17 cellular contexts compared by ENCODE assay signal in genomic region chr11:19933801-19934488, GRCh38.
DNase-seq lines count a peak whose midpoint lies in the region; ATAC-seq, FAIRE-seq and TF ChIP-seq lines count a peak whose summit lies in the region.
"Had no signal": no experiment of that assay in that cellular context is flagged by ENCODE, and none has a peak within 500 bp of the region (broad histone marks: within the 10 kb centered on the region; RNA-seq: fewer than 3 reads in every experiment).

No MANE protein-coding gene starts in this region.

- H3K4me3 Mint-ChIP-seq in HFFc6, result peak overlapping the region; percentile 11; the same call in 1 of the 2 replicates

- peaks cover 46% of the 10 kb centered on the region for H3K4me1 ChIP-seq in ACC112 (ENCODE audit: control insufficient read depth, insufficient read depth, low read length, unreplicated experiment)
- H3K4me1 ChIP-seq in endothelial cell of umbilical vein (ENCODE audit: control insufficient read depth, extremely low read depth, insufficient read depth, low read length), result peaks cover 17% of the 10 kb centered on the region
- H3K4me1 ChIP-seq in trophoblast cell (ENCODE audit: control insufficient read depth in 1 of 2, insufficient read depth in 2 of 2, low read length in 2 of 2), result peaks cover 21 to 27% of the 10 kb centered on the region in 2 experiments
- peaks cover 20% of the 10 kb centered on the region for H3K4me1 ChIP-seq in left ventricle myocardium inferior

- H3K9me1 ChIP-seq in endothelial cell of umbilical vein (replicated peaks; ENCODE audit: control insufficient read depth, extremely low read depth, insufficient read depth, low read length), result no peaks in the 10 kb centered on the region

- no peak for TF ChIP-seq CTCF in HFFc6 (IDR thresholded peaks at IDR 0.05)
- no peak for TF ChIP-seq CTCF in endothelial cell of umbilical vein (IDR thresholded peaks at IDR 0.05; ENCODE audit: extremely low read depth in 1 of 2, insufficient read depth in 1 of 2, low read depth in 1 of 2, low read length in 2 of 2)
- TF ChIP-seq CTCF in left ventricle myocardium inferior (IDR thresholded peaks at IDR 0.05; ENCODE audit: borderline replicate concordance), result no peak

- no peak for ATAC-seq in HG03139 (IDR thresholded peaks at IDR 0.05; ENCODE audit: unreplicated experiment)

- peaks cover 80% of the 10 kb centered on the region for H3K4me1 Mint-ChIP-seq in HFFc6 (ENCODE audit: low read depth)

- no peak for DNase-seq in HFFc6
- no peak for DNase-seq in endothelial cell of umbilical vein (ENCODE audit: low read depth, low spot score)
- no peak for DNase-seq in trophoblast cell
- DNase-seq in activated CD8-positive, alpha-beta memory T cell treated with anti-CD3 and anti-CD28 coated beads for 24 hours, result no peak
- no peak for DNase-seq in NCI-H1436 (lab: John Stamatoyannopoulos, UW)
- no peak for DNase-seq in left ventricle myocardium inferior
- DNase-seq: H7, NCI-H187 treated with DMSO at 0.1 percent for 48 hours, NCI-H2171, NCI-H446 treated with DMSO at 0.1 percent for 48 hours, NCI-H748 treated with DMSO at 0.1 percent for 48 hours, RPMI8226 had no signal

- H3K27me3 ChIP-seq in ACC112 (ENCODE audit: insufficient read depth, low read length) (no peaks in the 10 kb centered on the region), endothelial cell of umbilical vein (ENCODE audit: control insufficient read depth in 2 of 2, insufficient read depth in 2 of 2, low read length in 2 of 2) (no peaks in the 10 kb centered on the region), trophoblast cell (ENCODE audit: insufficient read depth, low read length) (no peaks in the 10 kb centered on the region), left ventricle myocardium inferior (ENCODE audit: low read depth) (no peaks in the 10 kb centered on the region)

- no peak overlapping the region for H3K23ac ChIP-seq in trophoblast cell (ENCODE audit: low read length)

- no peak overlapping the region for H4K8ac ChIP-seq in trophoblast cell (ENCODE audit: low read depth, low read length)

- H3K9ac ChIP-seq in endothelial cell of umbilical vein (replicated peaks; ENCODE audit: extremely low read depth, insufficient read depth, low read length), result no peak overlapping the region
- no peak overlapping the region for H3K9ac ChIP-seq in trophoblast cell (ENCODE audit: low read length)

- H3K27ac ChIP-seq in ACC112 (ENCODE audit: low read depth, low read length), result peak overlapping the region; percentile 89
- H3K27ac ChIP-seq in endothelial cell of umbilical vein (ENCODE audit: insufficient read depth, low read depth, low read length), result no peak overlapping the region
- no peak overlapping the region for H3K27ac ChIP-seq in trophoblast cell (ENCODE audit: low read depth, low read length)
- no peak overlapping the region for H3K27ac ChIP-seq in left ventricle myocardium inferior (replicated peaks)
- H3K27ac ChIP-seq: C4-2B, HL-60 had no signal

- H2BK12ac ChIP-seq in trophoblast cell (ENCODE audit: low read length), result peak overlapping the region; percentile 87

- BruUV-seq in endothelial cell of umbilical vein (replicated peaks; lab: Mats Ljungman, UMichigan), result TSS peak; percentile 71

- H2AFZ ChIP-seq in ACC112 (ENCODE audit: low read length, unreplicated experiment) (no peak overlapping the region), endothelial cell of umbilical vein (ENCODE audit: low read depth, low read length) (no peak overlapping the region), trophoblast cell (ENCODE audit: insufficient read depth, low read length, poor library complexity) (no peak overlapping the region)

- POLR2A ChIA-PET in endothelial cell of umbilical vein (lab: Charles Lee), result no interaction called here

- H3K4me2 ChIP-seq in endothelial cell of umbilical vein (ENCODE audit: insufficient read depth, low read length) (no peak overlapping the region), trophoblast cell (ENCODE audit: low read length) (no peak overlapping the region)

- H2BK5ac ChIP-seq in trophoblast cell (ENCODE audit: low read depth, low read length, poor library complexity), result no peak overlapping the region

- H3K14ac ChIP-seq in trophoblast cell (ENCODE audit: low read length), result peak overlapping the region; percentile 19

- H3K4ac ChIP-seq in trophoblast cell (ENCODE audit: low read depth, low read length), result peak overlapping the region; percentile 8

- peaks cover 27% of the 10 kb centered on the region for H3K79me1 ChIP-seq in trophoblast cell (ENCODE audit: low read length)

- H4K12ac ChIP-seq in trophoblast cell (ENCODE audit: low read depth, low read length), result no peak overlapping the region

- peak overlapping the region; percentile 78 for H2AK5ac ChIP-seq in trophoblast cell (ENCODE audit: low read length)

- peak overlapping the region; percentile 95 for H3K27ac Mint-ChIP-seq in HFFc6

- H3K9me3 Mint-ChIP-seq in HFFc6, result no peaks in the 10 kb centered on the region

- peaks cover 11% of the 10 kb centered on the region; the same call in 1 of the 2 replicates for H3K36me3 Mint-ChIP-seq in HFFc6 (ENCODE audit: low read depth)

- WGBS in trophoblast cell (ENCODE audit: extremely low coverage, insufficient coverage, insufficient read length), result no CpG with 5 or more reads among the region's 12 CpGs

- CTCF ChIA-PET in endothelial cell of umbilical vein (lab: Charles Lee), result interaction anchor here (0.7 to 3.0 kb wide), 6 partner anchors 8 to 421 kb away, joined by 3 to 17 read pairs (median 8); no protein-coding TSS in a partner anchor

- TF ChIP-seq POLR2A in endothelial cell of umbilical vein (IDR thresholded peaks at IDR 0.05; ENCODE audit: low read depth, low read length), result no peak

- H3K18ac ChIP-seq in trophoblast cell (ENCODE audit: low read length), result no peak overlapping the region

- no peak overlapping the region for H3K4me3 ChIP-seq in ACC112 (ENCODE audit: low read depth, low read length)
- no peak overlapping the region for H3K4me3 ChIP-seq in endothelial cell of umbilical vein (replicated peaks in 1 of 3; ENCODE audit: insufficient read depth in 1 of 3, low read depth in 1 of 3, low read length in 3 of 3)
- H3K4me3 ChIP-seq in trophoblast cell (ENCODE audit: low read depth, low read length), result no peak overlapping the region
- no peak overlapping the region for H3K4me3 ChIP-seq in left ventricle myocardium inferior

- H4K20me1 ChIP-seq in endothelial cell of umbilical vein (replicated peaks; ENCODE audit: control insufficient read depth, extremely low read depth, insufficient read depth, low read length), result no peaks in the 10 kb centered on the region

- H3K79me2 ChIP-seq in ACC112 (ENCODE audit: control insufficient read depth, insufficient read depth, low read length, unreplicated experiment) (peaks cover 30% of the 10 kb centered on the region), endothelial cell of umbilical vein (ENCODE audit: control insufficient read depth, insufficient read depth, low read length) (peaks cover 5% of the 10 kb centered on the region), trophoblast cell (ENCODE audit: control insufficient read depth, insufficient read depth, low read length, poor library complexity) (peaks cover 2% of the 10 kb centered on the region)

- peak overlapping the region; percentile 45 for H4K91ac ChIP-seq in trophoblast cell (ENCODE audit: low read depth, low read length)

- peak overlapping the region; percentile 10 for H2BK120ac ChIP-seq in trophoblast cell (ENCODE audit: insufficient read depth, low read length, poor library complexity)

- intact Hi-C loops in endothelial cell of umbilical vein (cut with micrococcal nuclease), result no loop called here
- intact Hi-C loops in left ventricle myocardium inferior (cut with micrococcal nuclease), result no loop called here

- no peak for FAIRE-seq in endothelial cell of umbilical vein (lab: Jason Lieb, UNC)
- FAIRE-seq: GM12892 had no signal

- H3K27me3 Mint-ChIP-seq in HFFc6 (ENCODE audit: insufficient read depth), result peaks cover 5% of the 10 kb centered on the region; the same call in 1 of the 2 replicates

- dilution Hi-C loops in endothelial cell of umbilical vein (cut with MboI; ENCODE audit: extremely low pct_ligation_motif_present, low sequenced_read_pairs), result no loop called here

- H3K9me3 ChIP-seq in endothelial cell of umbilical vein (replicated peaks; ENCODE audit: control insufficient read depth, insufficient read depth, low read length) (no peaks in the 10 kb centered on the region), trophoblast cell (ENCODE audit: insufficient read depth, low read depth, low read length) (no peaks in the 10 kb centered on the region), left ventricle myocardium inferior (replicated peaks) (no peaks in the 10 kb centered on the region)

- H3K36me3 ChIP-seq in ACC112 (ENCODE audit: insufficient read depth, low read length), result peaks cover 29% of the 10 kb centered on the region; the same call in 1 of the 2 replicates
- peaks cover 0 to 9% of the 10 kb centered on the region in 2 experiments for H3K36me3 ChIP-seq in endothelial cell of umbilical vein (ENCODE audit: control insufficient read depth in 2 of 2, extremely low read depth in 1 of 2, insufficient read depth in 2 of 2, low read length in 2 of 2)
- H3K36me3 ChIP-seq in trophoblast cell (ENCODE audit: control insufficient read depth in 1 of 2, insufficient read depth in 2 of 2, low read length in 2 of 2), result peaks cover 4 to 8% of the 10 kb centered on the region in 2 experiments
- peaks cover 24% of the 10 kb centered on the region for H3K36me3 ChIP-seq in left ventricle myocardium inferior

TF ChIP-seq in endothelial cell of umbilical vein, 7 proteins besides CTCF, POLR2A, EP300 and RAD21:
- TF ChIP-seq GATA2 (IDR thresholded peaks at IDR 0.05; ENCODE audit: insufficient read depth, insufficient read length, low read depth, low read length) (no peak), FOS (IDR thresholded peaks at IDR 0.05; ENCODE audit: borderline replicate concordance, insufficient read depth, low read length) (no peak), MAX (IDR thresholded peaks at IDR 0.05; ENCODE audit: insufficient read depth, insufficient read length) (no peak), MYC (IDR thresholded peaks at IDR 0.05; ENCODE audit: low read depth, low read length) (no peak), POLR2AphosphoS5 (IDR thresholded peaks at IDR 0.05; ENCODE audit: insufficient read depth, low read depth, low read length) (no peak), EZH2 (IDR thresholded peaks at IDR 0.05; ENCODE audit: borderline replicate concordance, low read depth, low read length, severe bottlenecking) (no peak), JUN (IDR thresholded peaks at IDR 0.05; ENCODE audit: borderline replicate concordance, insufficient read depth, insufficient read length, low read depth) (no peak)
